In genomic region chr12:50043308-50043707, GRCh38 we compare ENCODE assay signal across 33 cellular contexts. TPM values are rescaled to one million over a fixed set of nuclear protein-coding genes. Genes with fewer than 3 reads are reported as not detected.
"Had no signal": no experiment of that assay in that cellular context is flagged by ENCODE, and none has a peak within 500 bp of the region (broad histone marks: within the 10 kb centered on the region; RNA-seq: fewer than 3 reads in every experiment).

No MANE protein-coding gene starts in this region.

- H3K36me3 ChIP-seq: ascending aorta, cardiac muscle cell, Peyer's patch, SJSA1 had no signal

- ATAC-seq: activated CD8-positive, alpha-beta memory T cell treated with anti-CD3 and anti-CD28 coated beads, Interleukin-2, amount 10 ng/mL, durations not matched to agents 7 days and 5 days; K562; PC-3; WTC11 had no signal

- H3K9me3 Mint-ChIP-seq: activated CD4-positive, alpha-beta T cell treated with anti-CD3 and anti-CD28 coated beads, Interleukin-2, amount 10 ng/mL, durations not matched to agents 7 days and 5 days; activated naive CD8-positive, alpha-beta T cell treated with anti-CD3 and anti-CD28 coated beads, Interleukin-2, amount 10 ng/mL, durations not matched to agents 7 days and 5 days; central memory CD8-positive, alpha-beta T cell; T-helper 1 cell treated with Interleukin-12 subunit alpha and Interleukin-12 subunit beta and Interleukin-4 antibody, amounts not matched to agents 30 μg/mL and 1 μg/mL, for 36 hours; T-helper 2 cell treated with Interferon-gamma antibody and Interleukin-4, amounts not matched to agents 5 μg/mL and 100 μg/mL, for 36 hours; WTC11 had no signal

- H3K4me3 Mint-ChIP-seq: activated CD4-positive, alpha-beta T cell treated with anti-CD3 and anti-CD28 coated beads, Interleukin-2, amount 10 ng/mL, durations not matched to agents 7 days and 5 days; activated CD8-positive, alpha-beta memory T cell treated with anti-CD3 and anti-CD28 coated beads, Interleukin-2, amount 10 ng/mL, durations not matched to agents 7 days and 5 days; activated naive CD8-positive, alpha-beta T cell treated with anti-CD3 and anti-CD28 coated beads, Interleukin-2, amount 10 ng/mL, durations not matched to agents 7 days and 5 days; central memory CD8-positive, alpha-beta T cell; T-helper 1 cell treated with Interleukin-12 subunit alpha and Interleukin-12 subunit beta and Interleukin-4 antibody, amounts not matched to agents 30 μg/mL and 1 μg/mL, for 36 hours; T-helper 2 cell treated with Interferon-gamma antibody and Interleukin-4, amounts not matched to agents 5 μg/mL and 100 μg/mL, for 36 hours; WTC11 had no signal

- H3K36me3 Mint-ChIP-seq: activated CD8-positive, alpha-beta memory T cell treated with anti-CD3 and anti-CD28 coated beads, Interleukin-2, amount 10 ng/mL, durations not matched to agents 7 days and 5 days; activated naive CD8-positive, alpha-beta T cell treated with anti-CD3 and anti-CD28 coated beads, Interleukin-2, amount 10 ng/mL, durations not matched to agents 7 days and 5 days; WTC11 had no signal

- H3K9ac ChIP-seq: SK-N-SH had no signal

- H3K4me2 ChIP-seq: SK-N-SH had no signal

- H3K4me3 ChIP-seq: ascending aorta, cardiac muscle cell, coronary artery, K562, Peyer's patch, SJSA1 had no signal

- H3K27me3 ChIP-seq: ascending aorta, cardiac muscle cell, Peyer's patch, SJSA1 had no signal

- DNase-seq: activated CD4-positive, alpha-beta T cell treated with anti-CD3 and anti-CD28 coated beads, Interleukin-2, amount 10 ng/mL, durations not matched to agents 7 days and 5 days; activated CD8-positive, alpha-beta memory T cell treated with anti-CD3 and anti-CD28 coated beads, Interleukin-2, amount 10 ng/mL, durations not matched to agents 7 days and 5 days; activated CD8-positive, alpha-beta memory T cell treated with anti-CD3 and anti-CD28 coated beads, Interleukin-2, amount 50 U/mL, for 48 hours; activated gamma-delta T cell; activated naive CD4-positive, alpha-beta T cell treated with Interleukin-2 at 50 U/mL for 16 hours; activated naive CD8-positive, alpha-beta T cell treated with anti-CD3 and anti-CD28 coated beads, Interleukin-2, amount 10 ng/mL, durations not matched to agents 7 days and 5 days; amygdala; IMR-90; NCI-H1092 treated with DMSO at 0.1 percent for 48 hours; NCI-H1417; NCI-H146; NCI-H187; NCI-H2081; NCI-H2171 treated with DMSO at 0.1 percent for 48 hours; NCI-H2227 treated with DMSO at 0.1 percent for 48 hours; NCI-H446 treated with DMSO at 0.1 percent for 48 hours; NCI-H524; NK-92 treated with Interleukin-12 subunit alpha and Interleukin-12 subunit beta, amount 100 ng/mL, for 24 hours; PC-3; RPMI8226; SHP77 treated with DMSO at 0.1 percent for 48 hours; SK-N-SH had no signal

- H3K27me3 Mint-ChIP-seq: activated CD4-positive, alpha-beta T cell treated with anti-CD3 and anti-CD28 coated beads, Interleukin-2, amount 10 ng/mL, durations not matched to agents 7 days and 5 days; central memory CD8-positive, alpha-beta T cell had no signal

- FAIRE-seq: K562, TTC549 had no signal

- H3K27ac ChIP-seq: ascending aorta, cardiac muscle cell, coronary artery, Peyer's patch, SJSA1 had no signal

- H3K9me3 ChIP-seq: ascending aorta, Peyer's patch, SJSA1, SK-N-SH had no signal

- H3K27ac Mint-ChIP-seq: activated CD4-positive, alpha-beta T cell treated with anti-CD3 and anti-CD28 coated beads, Interleukin-2, amount 10 ng/mL, durations not matched to agents 7 days and 5 days; activated CD8-positive, alpha-beta memory T cell treated with anti-CD3 and anti-CD28 coated beads, Interleukin-2, amount 10 ng/mL, durations not matched to agents 7 days and 5 days; T-helper 1 cell treated with Interleukin-12 subunit alpha and Interleukin-12 subunit beta and Interleukin-4 antibody, amounts not matched to agents 30 μg/mL and 1 μg/mL, for 36 hours; WTC11 had no signal

- H3K4me1 Mint-ChIP-seq: central memory CD8-positive, alpha-beta T cell had no signal

- H3K4me1 ChIP-seq: ascending aorta, Peyer's patch, SJSA1 had no signal

RNA-seq across cellular contexts. Expression of gene ASIC1, which starts 14.1 kb away (rescaled TPM):
- total RNA-seq: ascending aorta had no signal
